Comparison of ENCODE assay signal across 9 cellular contexts in the genomic region with DNA sequence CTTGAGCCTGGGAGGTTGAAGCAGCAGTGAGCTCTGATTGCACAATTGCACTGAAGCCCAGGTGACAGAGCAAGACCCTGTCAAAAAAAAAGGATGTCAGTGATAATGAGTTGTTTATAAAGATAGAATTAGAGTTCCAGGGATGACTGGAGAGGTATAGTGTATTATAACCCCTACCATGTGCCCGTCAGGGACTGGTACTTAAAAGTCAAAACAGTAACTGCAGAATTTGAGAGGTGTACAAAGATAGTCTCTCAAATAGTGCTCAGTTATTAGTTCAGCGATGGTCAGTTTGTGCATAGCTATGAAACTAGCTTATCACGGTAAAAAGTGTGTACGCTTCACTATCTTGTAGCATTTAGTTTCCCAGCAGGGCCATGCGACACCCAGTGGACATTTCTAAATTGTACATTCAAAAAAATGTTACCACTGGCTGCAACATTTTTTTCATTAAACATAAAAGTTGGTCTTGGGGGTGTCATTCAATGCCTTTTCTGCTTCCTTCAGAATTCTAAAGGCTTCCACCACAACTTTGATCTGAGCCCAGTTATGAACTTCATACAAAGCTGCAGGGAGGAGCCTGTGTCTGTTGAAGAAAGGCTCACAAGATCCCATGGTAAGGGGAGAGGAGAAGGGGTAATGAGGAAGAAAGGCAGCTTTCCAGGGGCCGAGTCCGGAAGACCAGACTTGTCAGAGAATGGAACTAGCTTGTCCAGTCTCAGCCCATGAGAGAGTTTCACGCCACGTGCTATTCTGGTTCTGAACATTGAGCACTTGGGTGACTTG. TPM values are rescaled to one million over a fixed set of nuclear protein-coding genes. Genes with fewer than 3 reads are reported as not detected.
DNase-seq lines count a peak whose midpoint lies in the region; ATAC-seq and TF ChIP-seq lines count a peak whose summit lies in the region.
"Had no signal": no experiment of that assay in that cellular context is flagged by ENCODE, and none has a peak within 500 bp of the region (broad histone marks: within the 10 kb centered on the region; RNA-seq: fewer than 3 reads in every experiment).

No MANE protein-coding gene starts in this region.

- ATAC-seq in HG03045 (IDR thresholded peaks at IDR 0.05; ENCODE audit: unreplicated experiment), result no peak

- DNase-seq in AG04450 (ENCODE audit: low read depth, low spot score) (no peak), GM13977 (ENCODE audit: low spot score) (peak; percentile 63), RWPE1 (ENCODE audit: low spot score) (peak; percentile 21), fibroblast of the aortic adventitia (ENCODE audit: low read depth) (peak; percentile 71), UCSD-AML1 (lab: John Stamatoyannopoulos, UW; ENCODE audit: unreplicated experiment) (no peak)
- DNase-seq in effector CD4-positive, alpha-beta T cell, result no peak
- DNase-seq in stimulated activated CD4-positive, alpha-beta T cell treated with anti-CD3 and anti-CD28 coated beads, Interleukin-1b, Interleukin-23, amount 100 ng/mL, for 48 hours, result no peak
- DNase-seq: activated naive CD8-positive, alpha-beta T cell treated with anti-CD3 and anti-CD28 coated beads, Interleukin-2, amount 10 ng/mL, durations not matched to agents 7 days and 5 days had no signal

- CTCF ChIA-PET in AG04450 (lab: Charles Lee), result interaction anchor here (0.6 to 1.9 kb wide), 5 partner anchors 10 to 52 kb away, joined by 3 to 5 read pairs (median 4); no protein-coding TSS in a partner anchor
- CTCF ChIA-PET in RWPE1 (lab: Yijun Ruan, JAX), result interaction anchor here (0.7 kb wide), 1 partner anchor 365 kb away, joined by 3 read pairs; no protein-coding TSS in a partner anchor

- TF ChIP-seq CTCF in AG04450 (IDR thresholded peaks at IDR 0.05; ENCODE audit: low read depth, low read length) (peak; percentile 36), GM13977 (IDR thresholded peaks at IDR 0.05; ENCODE audit: extremely low read depth, insufficient read depth, missing control alignments) (peak; percentile 55), RWPE1 (conservative IDR thresholded peaks at IDR 0.05; ENCODE audit: low read depth) (no peak; the same call in 1 of the 2 replicates), fibroblast of the aortic adventitia (IDR thresholded peaks at IDR 0.05; ENCODE audit: insufficient read depth, low read length) (peak; percentile 66)

- no peaks in the 10 kb centered on the region for H3K9me3 ChIP-seq in AG04450 (ENCODE audit: control insufficient read depth, insufficient read depth, low read length)

- no peaks in the 10 kb centered on the region for H3K27me3 ChIP-seq in AG04450 (ENCODE audit: control insufficient read depth, insufficient read depth, low read length)

- in situ Hi-C loops in GM13977 (cut with MboI; ENCODE audit: low pct_unique_long_range_greater_than_20kb, low sequenced_read_pairs, unreplicated experiment), result loop anchor here (10.0 to 25.0 kb wide), 2 partner anchors 175 to 1157 kb away; no protein-coding TSS in a partner anchor

- H3K27ac ChIP-seq in AG04450 (ENCODE audit: low read depth, low read length) (no peak overlapping the region), RWPE1 (no peak overlapping the region)

- POLR2A ChIA-PET in AG04450 (lab: Yijun Ruan, JAX), result interaction anchor here (0.7 kb wide), 1 partner anchor 25 kb away, joined by 3 read pairs; no protein-coding TSS in a partner anchor
- POLR2A ChIA-PET in RWPE1 (lab: Yijun Ruan, JAX; ENCODE audit: low non-redundant PET), result no interaction called here

- H3K4me3 ChIP-seq in AG04450 (ENCODE audit: low read depth, low read length) (no peak overlapping the region), fibroblast of the aortic adventitia (ENCODE audit: low read depth, low read length) (no peak overlapping the region)

RNA-seq across cellular contexts. Expression of a gene that starts 9.2 kb away (rescaled TPM):
- 19.6 and 20.6 TPM in 2 replicates for polyA plus RNA-seq in AG04450 (2011; rRNA removed)
- polyA minus RNA-seq in AG04450 (2011; rRNA and poly(A)+ RNA removed), result 34.0 and 52.8 TPM in 2 replicates
- 1.1 and 4.3 TPM in 2 replicates for total RNA-seq in fibroblast of the aortic adventitia (ENCODE audit: low replicate concordance)
- total RNA-seq: activated naive CD8-positive, alpha-beta T cell treated with anti-CD3 and anti-CD28 coated beads, Interleukin-2, amount 10 ng/mL, durations not matched to agents 7 days and 5 days had no signal

Comparison
In these comparisons a context has a peak if more than half of its experiments do, and no peak if none do; other contexts are left out.
1. DNase-seq: peak in GM13977 (single experiment), RWPE1 (single experiment) and fibroblast of the aortic adventitia (single experiment); none in AG04450 (single experiment), effector CD4-positive, alpha-beta T cell (single experiment), stimulated activated CD4-positive, alpha-beta T cell treated with anti-CD3 and anti-CD28 coated beads, Interleukin-1b, Interleukin-23, amount 100 ng/mL, for 48 hours (single experiment) and UCSD-AML1 (single experiment).